ENCODE assay signal across 8 cellular contexts in genomic region chr1:86913896-86914634, GRCh38. TPM values are rescaled to one million over a fixed set of nuclear protein-coding genes. Genes with fewer than 3 reads are reported as not detected.
A peak's percentile ranks its signal among the peaks of the same experiment; 100 is the strongest.
DNase-seq lines count a peak whose midpoint lies in the region; ATAC-seq and TF ChIP-seq lines count a peak whose summit lies in the region.

Gene SELENOF (minus strand): TSS chr1:86914126. CDS start chr1:86914111, 15 bp downstream.

- TF ChIP-seq CTCF in prostate gland (IDR thresholded peaks at IDR 0.05), result peak in 2 of 4 experiments; percentile 16 to 21

- intact Hi-C loops in left ventricle myocardium superior (cut with micrococcal nuclease), result no loop called here
- intact Hi-C loops in prostate gland (cut with DNase I), result loop anchor here (5.0 to 10.0 kb wide), 2 partner anchors 82 to 209 kb away; partner anchors contain the start of gene SH3GLB1

- ATAC-seq in GM18502 (IDR thresholded peaks at IDR 0.05; ENCODE audit: poor library complexity, unreplicated experiment) (peak; percentile 81), HG02943 (IDR thresholded peaks at IDR 0.05; ENCODE audit: low read depth, unreplicated experiment) (peak; percentile 79), left ventricle myocardium superior (peak; percentile 97)

- H3K27me3 ChIP-seq in prostate gland (replicated peaks; ENCODE audit: insufficient read depth), result no peaks in the 10 kb centered on the region

- H3K27ac ChIP-seq in prostate gland (peak within 1 kb of the TSS; percentile 89), urinary bladder (ENCODE audit: low read depth) (peak within 1 kb of the TSS; percentile 85)

- no peaks in the 10 kb centered on the region for H3K36me3 ChIP-seq in prostate gland
- H3K36me3 ChIP-seq in urinary bladder (ENCODE audit: insufficient read depth), result no peaks in the 10 kb centered on the region

- peak; percentile 98 to 99 for DNase-seq in NCI-H187 (lab: John Stamatoyannopoulos, UW)
- peak; percentile 97 to 100 (median 98) for DNase-seq in T-helper 2 cell
- peak; percentile 70 to 99 (median 97) for DNase-seq in anterior cingulate cortex (lab: John Stamatoyannopoulos, UW)
- peak; percentile 99 for DNase-seq in left ventricle myocardium superior
- peak; percentile 99 for DNase-seq in prostate gland (ENCODE audit: low spot score)

- TF ChIP-seq POLR2A in prostate gland (IDR thresholded peaks at IDR 0.05), result peak; percentile 78

- peak within 1 kb of the TSS; percentile 83 for H3K4me3 ChIP-seq in prostate gland
- H3K4me3 ChIP-seq in urinary bladder (ENCODE audit: low read depth, low read length), result peak within 1 kb of the TSS; percentile 93

- no peaks in the 10 kb centered on the region for H3K9me3 ChIP-seq in prostate gland

- H3K4me1 ChIP-seq in prostate gland (replicated peaks) (no peaks in the 10 kb centered on the region), urinary bladder (ENCODE audit: insufficient read depth) (no peaks in the 10 kb centered on the region)

- under 1% methylated on average over 47 of the region's 47 CpGs for WGBS in prostate gland
- WGBS in urinary bladder, result under 1% methylated on average over 47 of the region's 47 CpGs

RNA-seq across cellular contexts. Expression of gene SELENOF, which starts in this region (rescaled TPM):
- total RNA-seq in left ventricle myocardium superior (71.7 TPM), prostate gland (100 to 1,000 TPM; 137 to 175 TPM), urinary bladder (247 TPM)
- polyA plus RNA-seq in urinary bladder, result 115 TPM

Comparison
In these comparisons a context has a peak if more than half of its experiments do, and no peak if none do; other contexts are left out.
1. Peak in every context shown above with its lines: DNase-seq, ATAC-seq, H3K4me3 ChIP-seq and H3K27ac ChIP-seq.